In the genomic region with DNA sequence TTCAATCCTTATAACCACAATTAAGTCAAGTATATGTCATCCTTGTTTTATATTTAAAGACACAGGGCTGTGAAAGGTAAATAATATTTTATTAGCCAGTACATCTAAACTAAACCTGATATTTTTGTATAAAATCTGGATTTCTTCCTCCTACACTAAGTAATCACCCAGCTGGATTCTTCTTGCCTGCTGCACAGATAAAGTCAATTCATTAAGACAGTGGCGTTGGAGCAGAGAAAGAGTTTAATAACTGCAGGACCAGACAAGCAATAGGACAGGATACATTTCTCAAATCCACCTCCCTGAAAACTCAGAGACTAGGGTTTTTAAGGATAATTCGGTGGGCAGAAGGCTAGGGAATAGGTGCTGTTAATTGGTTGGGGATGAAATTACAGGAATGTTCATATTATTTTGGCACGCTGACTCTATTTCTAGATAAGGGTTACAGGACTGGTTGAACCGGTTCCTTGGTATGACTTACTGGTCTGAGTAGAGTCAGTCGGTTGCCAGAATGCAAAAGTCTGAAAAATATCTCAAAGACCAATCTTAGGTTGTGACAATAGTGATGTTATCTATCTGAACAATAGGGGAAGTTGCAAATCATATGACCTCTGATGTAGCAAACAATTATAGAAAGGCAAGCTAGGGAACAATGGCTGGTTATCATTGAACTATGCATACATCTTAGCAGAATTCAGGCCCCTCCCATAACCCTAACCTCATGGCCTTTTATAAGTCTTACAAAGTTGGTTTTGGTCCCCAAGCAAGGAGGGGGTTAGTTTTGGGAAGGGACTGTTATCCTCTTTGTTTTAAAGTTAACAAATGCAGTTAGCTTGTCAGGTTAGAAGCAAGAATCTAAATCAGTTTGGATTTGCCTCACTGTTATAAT, we compare ENCODE assay signal across 20 cellular contexts.
DNase-seq lines count a peak whose midpoint lies in the region; ATAC-seq, FAIRE-seq and TF ChIP-seq lines count a peak whose summit lies in the region.
"Had no signal": no experiment of that assay in that cellular context is flagged by ENCODE, and none has a peak within 500 bp of the region (broad histone marks: within the 10 kb centered on the region; RNA-seq: fewer than 3 reads in every experiment).

No MANE protein-coding gene starts in this region.

- POLR2A ChIA-PET in PC-9 (lab: Charles Lee; ENCODE audit: unreplicated experiment): no interaction called here

- no peak for TF ChIP-seq EP300 in stomach (IDR thresholded peaks at IDR 0.05)

- ATAC-seq in left colon: peak; percentile 91
- ATAC-seq in GM19023 (IDR thresholded peaks at IDR 0.05; ENCODE audit: unreplicated experiment): no peak
- ATAC-seq: A549; activated naive CD8-positive, alpha-beta T cell treated with anti-CD3 and anti-CD28 coated beads, Interleukin-2, amount 50 U/mL, for 24 hours; heart right ventricle; stimulated activated naive B cell treated with anti-CD40 and anti-IgM and Interleukin-4, amounts not matched to agents 10 μg/mL and 1 μg/mL and 100 μg/mL, for 72 hours had no signal

- TF ChIP-seq CTCF in PC-9 (conservative IDR thresholded peaks at IDR 0.05): no peak
- no peak for TF ChIP-seq CTCF in stomach (IDR thresholded peaks at IDR 0.05)

- no peaks in the 10 kb centered on the region for H3K36me3 ChIP-seq in PC-9 (ENCODE audit: low read depth)
- no peaks in the 10 kb centered on the region for H3K36me3 ChIP-seq in stomach
- H3K36me3 ChIP-seq: cardiac muscle cell, heart right ventricle, vagina had no signal

- no TSS peak for BruUV-seq in PC-9 (replicated peaks; lab: Mats Ljungman, UMichigan)

- H3K27ac ChIP-seq in PC-9: peak overlapping the region; percentile 16; the same call in 1 of the 2 replicates
- no peak overlapping the region for H3K27ac ChIP-seq in stomach
- H3K27ac ChIP-seq: A549, cardiac muscle cell, heart right ventricle, vagina had no signal

- H3K9me2 ChIP-seq in PC-9 (ENCODE audit: insufficient read depth): no peaks in the 10 kb centered on the region

- DNase-seq in NCI-H2171 treated with DMSO at 0.1 percent for 48 hours (lab: John Stamatoyannopoulos, UW): peak; percentile 12
- no peak for DNase-seq in NCI-H2171 (lab: John Stamatoyannopoulos, UW)
- peak; percentile 51 to 95 for DNase-seq in PC-9
- DNase-seq in left colon: no peak
- peak; percentile 27 for DNase-seq in stomach
- DNase-seq in urothelium cell line (ENCODE audit: low spot score): no peak
- no peak for DNase-seq in activated CD8-positive, alpha-beta memory T cell treated with anti-CD3 and anti-CD28 coated beads for 24 hours
- DNase-seq: activated CD4-positive, alpha-beta T cell treated with anti-CD3 and anti-CD28 coated beads, Interleukin-2, amount 50 U/mL, for 4 hours; activated naive CD8-positive, alpha-beta T cell treated with anti-CD3 and anti-CD28 coated beads, Interleukin-2, amount 50 U/mL, for 24 hours; DMS79 treated with DMSO at 0.1 percent for 48 hours; heart right ventricle; KBM-7; kidney glomerular epithelial cell; NCI-H524 treated with DMSO at 0.1 percent for 48 hours; stimulated activated naive B cell treated with anti-CD40 and anti-IgM and Interleukin-4, amounts not matched to agents 10 μg/mL and 1 μg/mL and 100 μg/mL, for 72 hours had no signal

- peak overlapping the region; percentile 53 for H3K4me2 ChIP-seq in PC-9
- H3K4me2 ChIP-seq: A549 had no signal

- H3K4me1 ChIP-seq in PC-9 (replicated peaks; ENCODE audit: insufficient read depth) (peaks cover 26% of the 10 kb centered on the region), stomach (peaks cover 0 to 12% (median 3%) of the 10 kb centered on the region in 4 donors)
- H3K4me1 ChIP-seq: A549, vagina had no signal

- H3K4me3 ChIP-seq in PC-9: no peak overlapping the region
- no peak overlapping the region for H3K4me3 ChIP-seq in stomach
- H3K4me3 ChIP-seq: A549, cardiac muscle cell, heart right ventricle, vagina had no signal

- no peak for TF ChIP-seq POLR2A in stomach (IDR thresholded peaks at IDR 0.05)

- peaks cover 14% of the 10 kb centered on the region for H3F3A ChIP-seq in PC-9 (ENCODE audit: insufficient read depth, low read depth)

- H4K20me1 ChIP-seq in PC-9 (ENCODE audit: insufficient read depth): no peaks in the 10 kb centered on the region

- H2AFZ ChIP-seq in PC-9: no peak overlapping the region

- no peak for FAIRE-seq in urothelium cell line (lab: Jason Lieb, UNC)
- FAIRE-seq: A549, TTC549 had no signal

- CTCF ChIA-PET in PC-9 (lab: Charles Lee): interaction anchor here (0.6 kb wide), 1 partner anchor 302 kb away, joined by 3 read pairs; no protein-coding TSS in a partner anchor

- intact Hi-C loops in PC-9 (cut with micrococcal nuclease; ENCODE audit: unreplicated experiment) (loop anchor here (1.0 to 5.0 kb wide), 2 partner anchors 13 to 244 kb away; partner anchors contain the start of gene ALCAM), left colon (cut with DNase I, micrococcal nuclease) (no loop called here), stomach (cut with DNase I; ENCODE audit: low total_unique reads) (no loop called here)

- H3K27me3 ChIP-seq in PC-9 (ENCODE audit: insufficient read depth, low read depth): no peaks in the 10 kb centered on the region
- H3K27me3 ChIP-seq in stomach: no peaks in the 10 kb centered on the region
- H3K27me3 ChIP-seq: cardiac muscle cell, heart right ventricle, vagina had no signal

- no peaks in the 10 kb centered on the region for H3K79me2 ChIP-seq in PC-9 (ENCODE audit: low read depth)

- H3K9me3 ChIP-seq in PC-9 (ENCODE audit: insufficient read depth, low read depth): peaks cover 20% of the 10 kb centered on the region; the same call in 1 of the 2 replicates
- no peaks in the 10 kb centered on the region for H3K9me3 ChIP-seq in stomach
- H3K9me3 ChIP-seq: A549, vagina had no signal

- WGBS in stomach, 5 donors: 29 to 62% (median 41%) methylated on average over 5 of the region's 5 CpGs

Comparison
In these comparisons a context has a peak if more than half of its experiments do, and no peak if none do; other contexts are left out.
1. DNase-seq: peak in NCI-H2171 treated with DMSO at 0.1 percent for 48 hours (single experiment), PC-9 (2 of 2) and stomach (single experiment); none in NCI-H2171 (single experiment), left colon (0 of 2), urothelium cell line (single experiment) and activated CD8-positive, alpha-beta memory T cell treated with anti-CD3 and anti-CD28 coated beads for 24 hours (single experiment).